In the genomic region with DNA sequence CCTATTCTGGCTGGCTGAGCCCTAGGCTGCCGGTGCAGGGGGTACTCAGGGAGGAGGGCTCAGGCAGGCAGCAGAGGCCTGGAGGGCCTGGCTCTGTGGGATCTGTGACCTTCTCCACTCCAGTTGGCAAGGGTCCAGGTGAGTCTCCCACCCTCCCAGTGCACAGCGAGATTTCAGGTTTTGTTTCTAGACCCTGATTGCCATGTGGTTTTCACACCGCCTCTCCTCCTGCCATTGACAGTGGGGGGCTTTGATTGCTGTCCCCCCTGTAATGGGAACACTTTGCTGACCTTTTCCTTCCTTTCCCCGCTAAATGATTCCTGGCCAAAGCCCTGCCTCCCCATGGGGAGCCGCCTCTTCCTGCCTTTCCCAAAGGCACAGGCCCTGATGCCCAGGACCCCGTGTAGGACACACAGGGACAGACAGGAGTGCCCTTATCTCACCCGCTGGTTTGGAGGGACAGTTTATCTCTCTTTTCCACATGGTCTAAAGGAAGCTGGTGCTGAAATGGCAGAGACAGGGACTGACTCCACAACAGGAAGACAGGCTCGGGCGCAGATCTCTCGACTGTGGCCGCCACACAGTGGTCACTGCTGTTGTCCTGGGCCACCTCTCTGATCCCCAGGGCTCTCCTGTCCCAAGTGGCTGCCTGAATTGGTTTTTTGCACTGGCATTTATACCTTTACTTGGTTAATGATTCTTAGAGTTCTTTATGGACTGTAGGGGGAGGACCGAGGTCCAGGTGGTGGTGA, we compare ENCODE assay signal across 10 cellular contexts. TPM values are rescaled to one million over a fixed set of nuclear protein-coding genes. Genes with fewer than 3 reads are reported as not detected.
A peak's percentile ranks its signal among the peaks of the same experiment; 100 is the strongest.
DNase-seq lines count a peak whose midpoint lies in the region; ATAC-seq and TF ChIP-seq lines count a peak whose summit lies in the region.
"Had no signal": no experiment of that assay in that cellular context is flagged by ENCODE, and none has a peak within 500 bp of the region (broad histone marks: within the 10 kb centered on the region; RNA-seq: fewer than 3 reads in every experiment).

No MANE protein-coding gene starts in this region.

- peaks cover 10 to 12% of the 10 kb centered on the region in 2 donors for H3K36me3 Mint-ChIP-seq in activated T-cell treated with anti-CD3 and anti-CD28 coated beads, Interleukin-2, amount 50 U/mL, for 72 hours (ENCODE audit: insufficient read depth in 2 of 2)
- peaks cover 3% of the 10 kb centered on the region for H3K36me3 Mint-ChIP-seq in activated T-cell treated with anti-CD3 and anti-CD28 coated beads, Interleukin-2, amount 50 U/mL, for 4 hours (ENCODE audit: insufficient read depth)
- peaks cover 11% of the 10 kb centered on the region for H3K36me3 Mint-ChIP-seq in type B pancreatic cell

- no peak for ATAC-seq in activated T-cell treated with anti-CD3 and anti-CD28 coated beads, Interleukin-2, amount 50 U/mL, for 72 hours (replicated peaks in 1 of 2)
- no peak for ATAC-seq in activated T-cell treated with anti-CD3 and anti-CD28 coated beads, Interleukin-2, amount 50 U/mL, for 4 hours
- ATAC-seq in HG02678 (IDR thresholded peaks at IDR 0.05; ENCODE audit: unreplicated experiment): no peak

- DNase-seq in activated T-cell treated with anti-CD3 and anti-CD28 coated beads, Interleukin-2, amount 50 U/mL, for 72 hours: no peak
- no peak for DNase-seq in activated T-cell treated with anti-CD3 and anti-CD28 coated beads, Interleukin-2, amount 50 U/mL, for 4 hours
- DNase-seq in dermis blood vessel endothelial cell (peak; percentile 47), lung microvascular endothelial cell (ENCODE audit: low read depth in 2 of 2) (peak; percentile 46 to 95), type B pancreatic cell (ENCODE audit: extremely low spot score, unreplicated experiment) (no peak), CD1c-positive myeloid dendritic cell (ENCODE audit: extremely low spot score) (no peak), NCI-H774 (lab: John Stamatoyannopoulos, UW) (no peak)
- DNase-seq: activated CD4-positive, alpha-beta T cell treated with anti-CD3 and anti-CD28 coated beads for 4 hours; NK-92 treated with Interleukin-12 subunit alpha and Interleukin-12 subunit beta, amount 100 ng/mL, for 24 hours had no signal

- no peaks in the 10 kb centered on the region for H3K27me3 Mint-ChIP-seq in activated T-cell treated with anti-CD3 and anti-CD28 coated beads, Interleukin-2, amount 50 U/mL, for 72 hours (ENCODE audit: low read depth)
- H3K27me3 Mint-ChIP-seq in activated T-cell treated with anti-CD3 and anti-CD28 coated beads, Interleukin-2, amount 50 U/mL, for 4 hours (ENCODE audit: low read depth): no peaks in the 10 kb centered on the region
- no peaks in the 10 kb centered on the region for H3K27me3 Mint-ChIP-seq in type B pancreatic cell

- H3K27ac Mint-ChIP-seq in activated T-cell treated with anti-CD3 and anti-CD28 coated beads, Interleukin-2, amount 50 U/mL, for 72 hours: peak overlapping the region; percentile 31
- H3K27ac Mint-ChIP-seq in type B pancreatic cell: no peak overlapping the region

- peaks cover 85% of the 10 kb centered on the region for H3K4me1 Mint-ChIP-seq in activated T-cell treated with anti-CD3 and anti-CD28 coated beads, Interleukin-2, amount 50 U/mL, for 72 hours (ENCODE audit: low read depth)
- H3K4me1 Mint-ChIP-seq in activated T-cell treated with anti-CD3 and anti-CD28 coated beads, Interleukin-2, amount 50 U/mL, for 4 hours (ENCODE audit: low read depth): peaks cover 97% of the 10 kb centered on the region
- H3K4me1 Mint-ChIP-seq in type B pancreatic cell (ENCODE audit: unreplicated experiment): peaks cover 68% of the 10 kb centered on the region

- no peak overlapping the region for H3K4me3 Mint-ChIP-seq in activated T-cell treated with anti-CD3 and anti-CD28 coated beads, Interleukin-2, amount 50 U/mL, for 72 hours
- no peak overlapping the region for H3K4me3 Mint-ChIP-seq in activated T-cell treated with anti-CD3 and anti-CD28 coated beads, Interleukin-2, amount 50 U/mL, for 4 hours
- peak overlapping the region; percentile 15 for H3K4me3 Mint-ChIP-seq in type B pancreatic cell

- TF ChIP-seq CTCF in type B pancreatic cell (conservative IDR thresholded peaks at IDR 0.05): no peak

- peaks cover 2 to 3% of the 10 kb centered on the region in 2 donors for H3K9me3 Mint-ChIP-seq in activated T-cell treated with anti-CD3 and anti-CD28 coated beads, Interleukin-2, amount 50 U/mL, for 72 hours
- peaks cover 11% of the 10 kb centered on the region for H3K9me3 Mint-ChIP-seq in activated T-cell treated with anti-CD3 and anti-CD28 coated beads, Interleukin-2, amount 50 U/mL, for 4 hours
- peaks cover 3% of the 10 kb centered on the region for H3K9me3 Mint-ChIP-seq in type B pancreatic cell

RNA-seq across cellular contexts. Expression of gene BCR, which starts 43.4 kb away (rescaled TPM):
- 10 to 100 TPM; 40.3 to 50.0 TPM for total RNA-seq in activated T-cell treated with anti-CD3 and anti-CD28 coated beads, Interleukin-2, amount 50 U/mL, for 72 hours
- total RNA-seq in activated T-cell treated with anti-CD3 and anti-CD28 coated beads, Interleukin-2, amount 50 U/mL, for 4 hours: 10 to 100 TPM; 58.2 to 63.1 (median 61.3) TPM
- 186 and 288 TPM in 2 replicates for total RNA-seq in dermis blood vessel endothelial cell
- 97.0 and 129 TPM in 2 replicates for total RNA-seq in lung microvascular endothelial cell
- total RNA-seq in type B pancreatic cell (ENCODE audit: low replicate concordance): 61.2 and 71.6 TPM in 2 replicates

Comparison
In these comparisons a context has a peak if more than half of its experiments do, and no peak if none do; other contexts are left out.
1. DNase-seq: peak in dermis blood vessel endothelial cell (single experiment) and lung microvascular endothelial cell (2 of 2); none in activated T-cell treated with anti-CD3 and anti-CD28 coated beads, Interleukin-2, amount 50 U/mL, for 72 hours (0 of 2), activated T-cell treated with anti-CD3 and anti-CD28 coated beads, Interleukin-2, amount 50 U/mL, for 4 hours (single experiment), type B pancreatic cell (single experiment), CD1c-positive myeloid dendritic cell (single experiment) and NCI-H774 (single experiment).